8 cellular contexts compared by ENCODE assay signal in genomic region chr16:71230122-71230845, GRCh38. TPM values are rescaled to one million over a fixed set of nuclear protein-coding genes. Genes with fewer than 3 reads are reported as not detected.
DNase-seq lines count a peak whose midpoint lies in the region; FAIRE-seq and TF ChIP-seq lines count a peak whose summit lies in the region.

Gene HYDIN (minus strand): TSS chr16:71230722. CDS start chr16:71186895, 43,827 bp downstream.

- BruUV-seq in A673 (replicated peaks; lab: Mats Ljungman, UMichigan): no TSS peak

- POLR2A ChIA-PET in A673 (lab: Charles Lee; ENCODE audit: low non-redundant PET): no interaction called here

- H3K4me3 ChIP-seq in A673 (ENCODE audit: low read depth, low read length, poor library complexity, severe bottlenecking) (peak within 1 kb of the TSS; percentile 30), HFF-Myc (replicated peaks; ENCODE audit: low read depth, low read length) (peak within 1 kb of the TSS; percentile 28), fibroblast of the aortic adventitia (ENCODE audit: low read depth, low read length) (peak within 1 kb of the TSS; percentile 17), osteoblast (ENCODE audit: insufficient read depth, low read length) (peak within 1 kb of the TSS; percentile 47)

- CTCF ChIA-PET in A673 (lab: Charles Lee): no interaction called here

- H3K9me3 ChIP-seq in A673 (ENCODE audit: low read depth, low read length, poor library complexity, severe bottlenecking) (peaks cover 18% of the 10 kb centered on the region), osteoblast (ENCODE audit: low read depth, low read length) (no peaks in the 10 kb centered on the region)

- no peaks in the 10 kb centered on the region for H3K4me1 ChIP-seq in A673 (ENCODE audit: insufficient read depth, low read length, poor library complexity, severe bottlenecking)
- no peaks in the 10 kb centered on the region for H3K4me1 ChIP-seq in osteoblast (ENCODE audit: insufficient read depth, low read length)

- H3K27me3 ChIP-seq in A673 (replicated peaks; ENCODE audit: insufficient read depth, low read depth, low read length, poor library complexity): peaks cover 3% of the 10 kb centered on the region
- H3K27me3 ChIP-seq in osteoblast (ENCODE audit: insufficient read depth, low read length): no peaks in the 10 kb centered on the region

- peak; percentile 78 for DNase-seq in A673 (ENCODE audit: low spot score)
- DNase-seq in HFF-Myc (ENCODE audit: extremely low read depth, low read depth): peak; percentile 29
- peak; percentile 37 for DNase-seq in RPMI8226
- DNase-seq in fibroblast of the aortic adventitia (ENCODE audit: low read depth): peak; percentile 4
- peak; percentile 72 for DNase-seq in osteoblast (ENCODE audit: insufficient read length, low spot score, missing footprints)
- no peak for DNase-seq in COLO829 (ENCODE audit: low spot score)
- no peak for DNase-seq in activated effector memory CD4-positive, alpha-beta T cell treated with anti-CD3 and anti-CD28 coated beads, Interleukin-2, amount 50 U/mL, for 16 hours
- DNase-seq in GM19239 (ENCODE audit: insufficient read length, low spot score): no peak

- H3K27ac ChIP-seq in A673 (ENCODE audit: low read depth, low read length, poor library complexity, severe bottlenecking): no peak within 1 kb of the TSS
- no peak within 1 kb of the TSS for H3K27ac ChIP-seq in osteoblast (ENCODE audit: low read depth, low read length)

- TF ChIP-seq CTCF in A673 (conservative IDR thresholded peaks at IDR 0.05; ENCODE audit: low read depth, low read length) (no peak), HFF-Myc (IDR thresholded peaks at IDR 0.05; ENCODE audit: low read depth, low read length, missing control alignments) (no peak), fibroblast of the aortic adventitia (IDR thresholded peaks at IDR 0.05; ENCODE audit: insufficient read depth, low read length) (no peak), osteoblast (IDR thresholded peaks at IDR 0.05; ENCODE audit: extremely low read depth, low read depth, low read length) (no peak)

- no peaks in the 10 kb centered on the region for H3K36me3 ChIP-seq in A673 (ENCODE audit: insufficient read depth, low read length, poor library complexity, severe bottlenecking)
- no peaks in the 10 kb centered on the region for H3K36me3 ChIP-seq in osteoblast (ENCODE audit: insufficient read depth, low read length)

- peak within 1 kb of the TSS; percentile 29 for H3K4me2 ChIP-seq in osteoblast (ENCODE audit: insufficient read depth, low read length)

- no peak for FAIRE-seq in GM19239 (lab: Jason Lieb, UNC)

- H3K79me2 ChIP-seq in osteoblast (ENCODE audit: insufficient read depth, low read length): no peaks in the 10 kb centered on the region

- no peaks in the 10 kb centered on the region for H4K20me1 ChIP-seq in osteoblast (ENCODE audit: insufficient read depth, low read length)

- H2AFZ ChIP-seq in osteoblast (ENCODE audit: low read length): peak within 1 kb of the TSS; percentile 60

- intact Hi-C loops in A673 (cut with micrococcal nuclease; ENCODE audit: unreplicated experiment): no loop called here

RNA-seq across cellular contexts. Expression of gene HYDIN, which starts in this region (rescaled TPM):
- total RNA-seq in A673 (2021) (0.22 TPM in 1 of 2 replicates, not detected in the other), fibroblast of the aortic adventitia (ENCODE audit: low replicate concordance) (0.65 and 1.5 TPM in 2 replicates), osteoblast (2.9 and 3.2 TPM in 2 replicates)

Comparison
In these comparisons a context has a peak if more than half of its experiments do, and no peak if none do; other contexts are left out.
1. Peak in DNase-seq and H3K4me3 ChIP-seq in A673; RNA of the gene not detected or under 1 TPM.
2. DNase-seq: peak in HFF-Myc (single experiment), RPMI8226 (single experiment), fibroblast of the aortic adventitia (single experiment) and osteoblast (single experiment); none in COLO829 (single experiment), activated effector memory CD4-positive, alpha-beta T cell treated with anti-CD3 and anti-CD28 coated beads, Interleukin-2, amount 50 U/mL, for 16 hours (single experiment) and GM19239 (single experiment).
3. Peak in every context shown above with its lines, with median percentiles within 50 percentile points of each other: H3K4me3 ChIP-seq.